25 cellular contexts compared by ENCODE assay signal in the genomic region with DNA sequence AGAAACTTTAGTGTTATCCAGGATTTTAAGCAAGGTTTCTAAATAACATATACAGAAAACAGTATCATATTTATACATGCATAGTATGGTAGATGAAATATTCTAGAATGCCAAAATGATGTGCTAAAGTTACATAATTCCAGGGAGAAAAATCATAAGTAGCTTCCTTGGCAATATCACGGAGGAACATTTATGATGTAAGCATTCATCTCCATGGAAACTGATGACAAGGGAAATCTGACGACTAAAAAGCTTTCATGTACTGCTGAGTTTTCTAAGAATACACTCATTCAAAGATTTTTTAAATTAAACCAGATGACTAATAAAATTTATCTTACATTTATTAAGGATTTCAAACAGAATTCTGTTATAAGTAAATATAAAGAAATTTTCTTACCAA.
"Had no signal": no experiment of that assay in that cellular context is flagged by ENCODE, and none has a peak within 500 bp of the region (broad histone marks: within the 10 kb centered on the region; RNA-seq: fewer than 3 reads in every experiment).

No MANE protein-coding gene starts in this region.

- H3K4me1 ChIP-seq: colonic mucosa had no signal

- H3K36me3 ChIP-seq: colonic mucosa, right lobe of liver, upper lobe of right lung had no signal

- ATAC-seq: activated naive CD4-positive, alpha-beta T cell treated with anti-CD3 and anti-CD28 coated beads, Interleukin-2, amount 50 U/mL, for 72 hours; activated T-helper 17 cell treated with anti-CD3 and anti-CD28 coated beads, Interleukin-2, amount 50 U/mL, for 72 hours; gastrocnemius medialis; left colon; right lobe of liver; upper lobe of right lung; WTC11 had no signal

- H3K27me3 ChIP-seq: colonic mucosa, gastrocnemius medialis, right lobe of liver, thyroid gland, upper lobe of right lung had no signal

- DNase-seq: activated CD4-positive, alpha-beta T cell treated with anti-CD3 and anti-CD28 coated beads, Interleukin-2, amount 50 U/mL, for 4 hours; activated CD8-positive, alpha-beta memory T cell treated with anti-CD3 and anti-CD28 coated beads for 24 hours; activated CD8-positive, alpha-beta memory T cell treated with anti-CD3 and anti-CD28 coated beads, Interleukin-2, amount 50 U/mL, for 4 hours; activated T-cell treated with anti-CD3 and anti-CD28 coated beads, Interleukin-2, amount 50 U/mL, for 24 hours; colonic mucosa; gastrocnemius medialis; hypothalamus; islet precursor cell; left colon; mesendoderm; naive B cell; occipital lobe; posterior cingulate gyrus; right lobe of liver; stimulated activated CD4-positive, alpha-beta T cell treated with anti-CD3 and anti-CD28 coated beads, Interleukin-1b, Interleukin-23, amount 100 ng/mL, for 48 hours; substantia nigra; T-helper 9 cell; thyroid gland; upper lobe of right lung had no signal

- FAIRE-seq: astrocyte had no signal

- H3K27ac ChIP-seq: colonic mucosa, epithelial cell of prostate, gastrocnemius medialis, right lobe of liver, skin epidermis, thyroid gland, upper lobe of right lung had no signal

- H3K9me3 ChIP-seq: colonic mucosa, gastrocnemius medialis, right lobe of liver, thyroid gland, upper lobe of right lung had no signal

- H3K4me3 ChIP-seq: colonic mucosa, gastrocnemius medialis, right lobe of liver, skin epidermis, thyroid gland, upper lobe of right lung had no signal
